7 cellular contexts compared by ENCODE assay signal in genomic region chr4:16082038-16082423, GRCh38. TPM values are rescaled to one million over a fixed set of nuclear protein-coding genes. Genes with fewer than 3 reads are reported as not detected.
A peak's percentile ranks its signal among the peaks of the same experiment; 100 is the strongest.
DNase-seq lines count a peak whose midpoint lies in the region; ATAC-seq and TF ChIP-seq lines count a peak whose summit lies in the region.

No MANE protein-coding gene starts in this region.

- peak overlapping the region in 2 of 3 donors; percentile 24 to 45 for H3K4me3 ChIP-seq in liver (ENCODE audit: low read depth in 1 of 3, low read length in 3 of 3)

- no peak overlapping the region for H3K27ac ChIP-seq in liver (ENCODE audit: low read depth in 1 of 2, low read length in 2 of 2)

- H3K36me3 Mint-ChIP-seq in activated naive CD8-positive, alpha-beta T cell treated with anti-CD3 and anti-CD28 coated beads for 36 hours = peaks cover 2% of the 10 kb centered on the region
- H3K36me3 Mint-ChIP-seq in stimulated activated memory B cell treated with anti-CD40 and anti-IgM and Interleukin-4, amounts not matched to agents 10 μg/mL and 1 μg/mL and 100 μg/mL, for 72 hours = no peaks in the 10 kb centered on the region

- TF ChIP-seq CTCF in liver (IDR thresholded peaks at IDR 0.05; ENCODE audit: low read depth, low read length, missing input control) = no peak

- peaks cover 6 to 23% (median 18%) of the 10 kb centered on the region in 4 donors for H3K4me1 ChIP-seq in liver (ENCODE audit: control insufficient read depth in 4 of 4, insufficient read depth in 4 of 4, low read length in 3 of 4)

- TF ChIP-seq RAD21 in liver (IDR thresholded peaks at IDR 0.05) = no peak

- peaks cover 20% of the 10 kb centered on the region for H3K4me1 Mint-ChIP-seq in activated naive CD8-positive, alpha-beta T cell treated with anti-CD3 and anti-CD28 coated beads for 36 hours
- peaks cover 26% of the 10 kb centered on the region for H3K4me1 Mint-ChIP-seq in stimulated activated memory B cell treated with anti-CD40 and anti-IgM and Interleukin-4, amounts not matched to agents 10 μg/mL and 1 μg/mL and 100 μg/mL, for 72 hours

- WGBS in liver = 14% methylated on average over 17 of the region's 17 CpGs

- DNase-seq in HuH-7 (ENCODE audit: low spot score) (peak; percentile 38), NCI-H446 treated with DMSO at 0.1 percent for 48 hours (lab: John Stamatoyannopoulos, UW) (no peak), medulla oblongata (ENCODE audit: extremely low spot score) (no peak), NCI-H1417 (lab: John Stamatoyannopoulos, UW) (no peak)
- no peak for DNase-seq in activated naive CD8-positive, alpha-beta T cell treated with anti-CD3 and anti-CD28 coated beads for 36 hours

- no peak overlapping the region for H3K27ac Mint-ChIP-seq in activated naive CD8-positive, alpha-beta T cell treated with anti-CD3 and anti-CD28 coated beads for 36 hours
- no peak overlapping the region for H3K27ac Mint-ChIP-seq in stimulated activated memory B cell treated with anti-CD40 and anti-IgM and Interleukin-4, amounts not matched to agents 10 μg/mL and 1 μg/mL and 100 μg/mL, for 72 hours

- H3K36me3 ChIP-seq in liver (ENCODE audit: control insufficient read depth in 4 of 4, insufficient read depth in 3 of 4, low read depth in 1 of 4, low read length in 3 of 4) = no peaks in the 10 kb centered on the region

- peaks cover 2% of the 10 kb centered on the region for H3K9me3 Mint-ChIP-seq in activated naive CD8-positive, alpha-beta T cell treated with anti-CD3 and anti-CD28 coated beads for 36 hours
- H3K9me3 Mint-ChIP-seq in stimulated activated memory B cell treated with anti-CD40 and anti-IgM and Interleukin-4, amounts not matched to agents 10 μg/mL and 1 μg/mL and 100 μg/mL, for 72 hours = peaks cover 2% of the 10 kb centered on the region

- no peak for ATAC-seq in stimulated activated memory B cell treated with anti-CD40 and anti-IgM and Interleukin-4, amounts not matched to agents 10 μg/mL and 1 μg/mL and 100 μg/mL, for 72 hours

- H3K4me3 Mint-ChIP-seq in activated naive CD8-positive, alpha-beta T cell treated with anti-CD3 and anti-CD28 coated beads for 36 hours = peak overlapping the region; percentile 74
- peak overlapping the region; percentile 67 for H3K4me3 Mint-ChIP-seq in stimulated activated memory B cell treated with anti-CD40 and anti-IgM and Interleukin-4, amounts not matched to agents 10 μg/mL and 1 μg/mL and 100 μg/mL, for 72 hours

- H3K9me3 ChIP-seq in liver (ENCODE audit: control insufficient read depth in 4 of 4, low read length in 3 of 4) = peaks cover 0 to 1% (median 0%) of the 10 kb centered on the region in 4 donors

- peaks cover 0 to 9% (median 4%) of the 10 kb centered on the region in 4 donors for H3K27me3 ChIP-seq in liver (ENCODE audit: control insufficient read depth in 4 of 4, insufficient read depth in 4 of 4, low read length in 3 of 4)

- H3K27me3 Mint-ChIP-seq in activated naive CD8-positive, alpha-beta T cell treated with anti-CD3 and anti-CD28 coated beads for 36 hours = peaks cover 80% of the 10 kb centered on the region
- peaks cover 82% of the 10 kb centered on the region for H3K27me3 Mint-ChIP-seq in stimulated activated memory B cell treated with anti-CD40 and anti-IgM and Interleukin-4, amounts not matched to agents 10 μg/mL and 1 μg/mL and 100 μg/mL, for 72 hours

- peak overlapping the region in 1 of 2 donors; percentile 29 for H3K9ac ChIP-seq in liver (ENCODE audit: low read depth in 1 of 2, low read length in 2 of 2)

TF ChIP-seq in liver, 16 proteins besides CTCF, POLR2A, EP300 and RAD21:
- no peak for TF ChIP-seq GABPA (IDR thresholded peaks at IDR 0.05 in 1 of 2, conservative IDR thresholded peaks at IDR 0.05 in 1 of 2)
- no peak for TF ChIP-seq RXRA (IDR thresholded peaks at IDR 0.05)
- no peak for TF ChIP-seq REST (IDR thresholded peaks at IDR 0.05)
- no peak for TF ChIP-seq EGR1 (IDR thresholded peaks at IDR 0.05; ENCODE audit: low read depth in 2 of 2)
- no peak for TF ChIP-seq JUND (IDR thresholded peaks at IDR 0.05)
- no peak for TF ChIP-seq HNF4G (IDR thresholded peaks at IDR 0.05)
- no peak for TF ChIP-seq SP1 (IDR thresholded peaks at IDR 0.05)
- no peak for TF ChIP-seq ZBTB33 (IDR thresholded peaks at IDR 0.05)
- TF ChIP-seq, protein P1, sequence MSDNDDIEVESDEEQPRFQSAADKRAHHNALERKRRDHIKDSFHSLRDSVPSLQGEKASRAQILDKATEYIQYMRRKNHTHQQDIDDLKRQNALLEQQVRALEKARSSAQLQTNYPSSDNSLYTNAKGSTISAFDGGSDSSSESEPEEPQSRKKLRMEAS (IDR thresholded peaks at IDR 0.05) = no peak
- TF ChIP-seq FOXA1 (IDR thresholded peaks at IDR 0.05) = no peak
- no peak for TF ChIP-seq TAF1 (conservative IDR thresholded peaks at IDR 0.05)
- TF ChIP-seq NR2F2 (IDR thresholded peaks at IDR 0.05) = no peak
- no peak for TF ChIP-seq ATF3 (IDR thresholded peaks at IDR 0.05)
- no peak for TF ChIP-seq HNF4A (conservative IDR thresholded peaks at IDR 0.05)
- TF ChIP-seq FOXA2 (IDR thresholded peaks at IDR 0.05) = no peak
- no peak for TF ChIP-seq YY1 (IDR thresholded peaks at IDR 0.05)

RNA-seq across cellular contexts. Expression of gene PROM1, which starts 1.8 kb away (rescaled TPM):
- under 1 TPM; 0.34 to 0.56 TPM for total RNA-seq in activated naive CD8-positive, alpha-beta T cell treated with anti-CD3 and anti-CD28 coated beads for 36 hours
- 1 to 10 TPM; 3.8 to 5.2 TPM for total RNA-seq in liver
- polyA plus RNA-seq in liver = 1 to 10 TPM; 1.2 to 3.6 TPM
